In genomic region chr10:113005380-113005779, GRCh38 we compare ENCODE assay signal across 18 cellular contexts. TPM values are rescaled to one million over a fixed set of nuclear protein-coding genes. Genes with fewer than 3 reads are reported as not detected.
DNase-seq lines count a peak whose midpoint lies in the region; ATAC-seq and TF ChIP-seq lines count a peak whose summit lies in the region.
"Had no signal": no experiment of that assay in that cellular context is flagged by ENCODE, and none has a peak within 500 bp of the region (broad histone marks: within the 10 kb centered on the region; RNA-seq: fewer than 3 reads in every experiment).

No MANE protein-coding gene starts in this region.

- no peaks in the 10 kb centered on the region for H3K9me3 Mint-ChIP-seq in immature natural killer cell
- H3K9me3 Mint-ChIP-seq in CD8-positive, alpha-beta T cell: no peaks in the 10 kb centered on the region
- H3K9me3 Mint-ChIP-seq: CD4-positive, alpha-beta T cell had no signal

- H3K4me1 Mint-ChIP-seq in immature natural killer cell: peaks cover 44 to 45% of the 10 kb centered on the region in 2 donors
- peaks cover 36% of the 10 kb centered on the region for H3K4me1 Mint-ChIP-seq in CD8-positive, alpha-beta T cell (ENCODE audit: low read depth)

- in situ Hi-C loops in HAP-1 (cut with MboI; ENCODE audit: low sequenced_read_pairs): no loop called here

- no peaks in the 10 kb centered on the region for H3K36me3 Mint-ChIP-seq in immature natural killer cell
- no peaks in the 10 kb centered on the region for H3K36me3 Mint-ChIP-seq in CD8-positive, alpha-beta T cell

- H3K4me3 Mint-ChIP-seq in immature natural killer cell: peak overlapping the region in 4 of 5 donors; percentile 40 to 70 (median 62)
- no peak overlapping the region for H3K4me3 Mint-ChIP-seq in CD8-positive, alpha-beta T cell
- H3K4me3 Mint-ChIP-seq: CD4-positive, alpha-beta T cell had no signal

- H3K4me1 ChIP-seq in right cardiac atrium (ENCODE audit: control insufficient read depth, insufficient read depth, low read length) (peaks cover 35% of the 10 kb centered on the region), tibial artery (peaks cover 3 to 94% (median 73%) of the 10 kb centered on the region in 4 donors), HAP-1 (peaks cover 3% of the 10 kb centered on the region)
- H3K4me1 ChIP-seq in CD8-positive, alpha-beta T cell (ENCODE audit: insufficient read depth, low read length): peaks cover 32% of the 10 kb centered on the region

- 69% methylated on average over 6 of the region's 6 CpGs for WGBS in right cardiac atrium

- intact Hi-C loops in right cardiac atrium (cut with DNase I): no loop called here
- intact Hi-C loops in cardiac septum (cut with DNase I): no loop called here
- intact Hi-C loops in tibial artery (cut with DNase I; ENCODE audit: low total_unique reads): no loop called here
- intact Hi-C loops in CD8-positive, alpha-beta T cell (cut with DNase I, micrococcal nuclease): no loop called here

- H3K27ac Mint-ChIP-seq in immature natural killer cell: peak overlapping the region in 2 of 6 donors; percentile 36 to 47
- H3K27ac Mint-ChIP-seq in CD8-positive, alpha-beta T cell: no peak overlapping the region
- H3K27ac Mint-ChIP-seq: CD4-positive, alpha-beta T cell had no signal

- TF ChIP-seq CTCF in VCaP (conservative IDR thresholded peaks at IDR 0.05) (no peak), tibial artery (IDR thresholded peaks at IDR 0.05) (no peak)
- TF ChIP-seq CTCF in CD8-positive, alpha-beta T cell (IDR thresholded peaks at IDR 0.05): no peak

- H3K27me3 ChIP-seq in right cardiac atrium (ENCODE audit: control insufficient read depth, insufficient read depth) (no peaks in the 10 kb centered on the region), tibial artery (no peaks in the 10 kb centered on the region), HAP-1 (ENCODE audit: low read depth) (no peaks in the 10 kb centered on the region)
- no peaks in the 10 kb centered on the region for H3K27me3 ChIP-seq in CD8-positive, alpha-beta T cell (ENCODE audit: insufficient read depth, low read length)
- H3K27me3 ChIP-seq: Peyer's patch had no signal

- peaks cover 0 to 6% (median 4%) of the 10 kb centered on the region in 3 donors for H3K27me3 Mint-ChIP-seq in immature natural killer cell (ENCODE audit: low read depth in 3 of 3)
- peaks cover 31% of the 10 kb centered on the region for H3K27me3 Mint-ChIP-seq in CD8-positive, alpha-beta T cell (ENCODE audit: low read depth)

- H3K27ac ChIP-seq in right cardiac atrium (ENCODE audit: low read length) (peak overlapping the region; percentile 33), VCaP (peak overlapping the region; percentile 64), tibial artery (peak overlapping the region; percentile 59 to 66)
- H3K27ac ChIP-seq in CD8-positive, alpha-beta T cell (ENCODE audit: low read depth, low read length): no peak overlapping the region
- H3K27ac ChIP-seq: Peyer's patch had no signal

- CTCF ChIA-PET in CD8-positive, alpha-beta T cell (lab: Charles Lee): no interaction called here

- DNase-seq in right cardiac atrium: no peak
- no peak for DNase-seq in cardiac septum (ENCODE audit: low spot score)
- peak; percentile 24 to 48 (median 26) for DNase-seq in immature natural killer cell
- no peak for DNase-seq in tibial artery
- no peak for DNase-seq in CD8-positive, alpha-beta T cell
- no peak for DNase-seq in NCI-H1436 (lab: John Stamatoyannopoulos, UW)
- DNase-seq in HAP-1 (ENCODE audit: low spot score in 2 of 2): no peak
- DNase-seq: AML-193; CD4-positive, alpha-beta T cell; GF-D8; MM.1S; NCI-H1436 treated with DMSO at 0.1 percent for 48 hours; NCI-H2227 treated with DMSO at 0.1 percent for 48 hours; NCI-H524 treated with DMSO at 0.1 percent for 48 hours; Peyer's patch; SHP77 treated with DMSO at 0.1 percent for 48 hours had no signal

- H3K4me3 ChIP-seq in right cardiac atrium (ENCODE audit: low read length) (no peak overlapping the region), tibial artery (no peak overlapping the region), HAP-1 (no peak overlapping the region)
- no peak overlapping the region for H3K4me3 ChIP-seq in CD8-positive, alpha-beta T cell (ENCODE audit: low read depth, low read length)
- H3K4me3 ChIP-seq: Peyer's patch had no signal

- H3K36me3 ChIP-seq in tibial artery: peaks cover 0 to 4% (median 0%) of the 10 kb centered on the region in 3 donors
- H3K36me3 ChIP-seq in CD8-positive, alpha-beta T cell (ENCODE audit: insufficient read depth, low read length): no peaks in the 10 kb centered on the region
- no peaks in the 10 kb centered on the region for H3K36me3 ChIP-seq in HAP-1 (replicated peaks)

- no peaks in the 10 kb centered on the region for H3K9me3 ChIP-seq in right cardiac atrium (ENCODE audit: control insufficient read depth, low read length)
- H3K9me3 ChIP-seq in tibial artery: no peaks in the 10 kb centered on the region
- no peaks in the 10 kb centered on the region for H3K9me3 ChIP-seq in CD8-positive, alpha-beta T cell (ENCODE audit: low read length)
- H3K9me3 ChIP-seq in HAP-1: no peaks in the 10 kb centered on the region
- H3K9me3 ChIP-seq: Peyer's patch had no signal

- POLR2A ChIA-PET in CD8-positive, alpha-beta T cell (lab: Charles Lee): no interaction called here

- ATAC-seq in right cardiac atrium: no peak
- ATAC-seq in CD8-positive, alpha-beta T cell: no peak
- ATAC-seq: HepG2 had no signal

RNA-seq across cellular contexts. Expression of gene TCF7L2, which starts 55.3 kb away (rescaled TPM):
- total RNA-seq in right cardiac atrium (10 to 100 TPM; 15.6 to 18.7 (median 16.6) TPM), cardiac septum (11.7 TPM)
- polyA plus RNA-seq in right cardiac atrium (9.2 TPM), immature natural killer cell (1 to 10 TPM in 1 of 3 donors, under 1 TPM in 1, not detected in 1; 0.83 to 1.8 TPM)
- 1 to 10 TPM; 8.6 to 9.6 TPM for total RNA-seq in CD8-positive, alpha-beta T cell

Comparison
In these comparisons a context has a peak if more than half of its experiments do, and no peak if none do; other contexts are left out.
1. DNase-seq: peak in immature natural killer cell (3 of 3); none in right cardiac atrium (0 of 3), cardiac septum (single experiment), tibial artery (0 of 2), CD8-positive, alpha-beta T cell (0 of 7), NCI-H1436 (single experiment) and HAP-1 (0 of 2).